1 cellular context compared by ENCODE assay signal in the genomic region with DNA sequence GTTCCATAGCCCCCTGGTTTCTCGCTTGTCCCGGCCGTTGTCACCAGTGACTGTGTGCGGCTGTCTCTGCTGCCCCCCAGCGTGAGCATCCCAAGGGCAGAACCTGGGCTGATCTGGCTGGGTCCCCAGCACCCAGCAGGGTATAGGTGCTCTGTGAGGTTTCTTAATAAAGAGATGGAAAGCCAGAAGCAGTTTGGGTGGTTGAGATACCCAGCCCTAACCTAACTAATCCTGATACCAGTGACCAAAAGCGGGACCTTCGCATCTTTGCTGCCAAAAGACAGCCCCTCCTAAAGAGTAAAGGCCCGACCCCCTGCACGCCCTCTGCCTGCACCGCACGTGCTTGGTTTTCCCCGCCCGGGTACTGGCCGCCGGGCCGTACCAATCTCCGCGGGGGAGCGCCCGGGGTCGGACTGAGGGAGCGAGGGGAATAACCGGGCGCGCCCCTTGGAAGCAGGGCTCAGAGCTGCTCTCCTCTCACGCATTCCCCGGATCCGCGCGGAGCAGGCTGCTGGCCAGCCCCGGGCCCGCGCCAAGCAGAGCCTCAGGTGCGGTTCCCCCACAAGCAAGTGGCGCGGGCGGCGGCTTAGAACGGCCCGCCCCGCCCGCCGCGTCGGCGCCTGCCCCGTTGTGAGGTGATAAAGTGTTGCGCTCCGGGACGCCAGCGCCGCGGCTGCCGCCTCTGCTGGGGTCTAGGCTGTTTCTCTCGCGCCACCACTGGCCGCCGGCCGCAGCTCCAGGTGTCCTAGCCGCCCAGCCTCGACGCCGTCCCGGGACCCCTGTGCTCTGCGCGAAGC.
TF ChIP-seq lines count a peak whose summit lies in the region.

A gene with protein sequence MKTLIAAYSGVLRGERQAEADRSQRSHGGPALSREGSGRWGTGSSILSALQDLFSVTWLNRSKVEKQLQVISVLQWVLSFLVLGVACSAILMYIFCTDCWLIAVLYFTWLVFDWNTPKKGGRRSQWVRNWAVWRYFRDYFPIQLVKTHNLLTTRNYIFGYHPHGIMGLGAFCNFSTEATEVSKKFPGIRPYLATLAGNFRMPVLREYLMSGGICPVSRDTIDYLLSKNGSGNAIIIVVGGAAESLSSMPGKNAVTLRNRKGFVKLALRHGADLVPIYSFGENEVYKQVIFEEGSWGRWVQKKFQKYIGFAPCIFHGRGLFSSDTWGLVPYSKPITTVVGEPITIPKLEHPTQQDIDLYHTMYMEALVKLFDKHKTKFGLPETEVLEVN (plus strand): TSS at position 667 of the 797 bp plus-strand sequence. CDS start 214 bp downstream, outside the sequence.

TF ChIP-seq in HepG2, 621 proteins besides CTCF, POLR2A, EP300 and RAD21 (continued from another document and continues in another):
- no peak for TF ChIP-seq ZNF34 (CRISPR knock-in tag; IDR thresholded peaks at IDR 0.05; ENCODE audit: borderline replicate concordance)
- peak; percentile 85; the same call in 1 of the 2 replicates for TF ChIP-seq KLF6 (CRISPR knock-in tag; IDR thresholded peaks at IDR 0.05)
- TF ChIP-seq ATM (IDR thresholded peaks at IDR 0.05; ENCODE audit: borderline replicate concordance) = no peak
- no peak for TF ChIP-seq ZNF251 (CRISPR knock-in tag; IDR thresholded peaks at IDR 0.05)
- TF ChIP-seq STAT5B (CRISPR knock-in tag; IDR thresholded peaks at IDR 0.05) = no peak; the same call in 1 of the 2 replicates
- TF ChIP-seq ATRX (CRISPR knock-in tag; IDR thresholded peaks at IDR 0.05; ENCODE audit: borderline replicate concordance) = no peak
- TF ChIP-seq, protein P1, sequence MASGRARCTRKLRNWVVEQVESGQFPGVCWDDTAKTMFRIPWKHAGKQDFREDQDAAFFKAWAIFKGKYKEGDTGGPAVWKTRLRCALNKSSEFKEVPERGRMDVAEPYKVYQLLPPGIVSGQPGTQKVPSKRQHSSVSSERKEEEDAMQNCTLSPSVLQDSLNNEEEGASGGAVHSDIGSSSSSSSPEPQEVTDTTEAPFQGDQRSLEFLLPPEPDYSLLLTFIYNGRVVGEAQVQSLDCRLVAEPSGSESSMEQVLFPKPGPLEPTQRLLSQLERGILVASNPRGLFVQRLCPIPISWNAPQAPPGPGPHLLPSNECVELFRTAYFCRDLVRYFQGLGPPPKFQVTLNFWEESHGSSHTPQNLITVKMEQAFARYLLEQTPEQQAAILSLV (CRISPR knock-in tag; IDR thresholded peaks at IDR 0.05; ENCODE audit: borderline replicate concordance) = peak; percentile 61; the same call in 1 of the 2 replicates
- TF ChIP-seq ZNF883 (CRISPR knock-in tag; IDR thresholded peaks at IDR 0.05; ENCODE audit: not compliant biosample characterization) = peak; percentile 68
- TF ChIP-seq YY1 (IDR thresholded peaks at IDR 0.05; ENCODE audit: insufficient read depth, insufficient replicate concordance, low read depth, low read length) = no peak
- TF ChIP-seq GATAD1 (CRISPR knock-in tag; IDR thresholded peaks at IDR 0.05) = peak; percentile 51; the same call in 1 of the 2 replicates
- no peak for TF ChIP-seq PAX8 (CRISPR knock-in tag; IDR thresholded peaks at IDR 0.05; ENCODE audit: borderline replicate concordance)
- TF ChIP-seq JUNB (CRISPR knock-in tag; IDR thresholded peaks at IDR 0.05; ENCODE audit: borderline replicate concordance) = no peak; the same call in 1 of the 2 replicates
- no peak for TF ChIP-seq ZKSCAN1 (IDR thresholded peaks at IDR 0.05; ENCODE audit: low read length)
- peak; percentile 17; the same call in 1 of the 2 replicates for TF ChIP-seq SIX1 (CRISPR knock-in tag; IDR thresholded peaks at IDR 0.05; ENCODE audit: borderline replicate concordance)
- TF ChIP-seq AKAP8 (CRISPR knock-in tag; IDR thresholded peaks at IDR 0.05) = no peak
- TF ChIP-seq ZNF678 (CRISPR knock-in tag; IDR thresholded peaks at IDR 0.05) = peak; percentile 32
- TF ChIP-seq FOXM1 (CRISPR knock-in tag; IDR thresholded peaks at IDR 0.05) = no peak
- TF ChIP-seq TCF7L2 (IDR thresholded peaks at IDR 0.05; ENCODE audit: low read depth, low read length) = no peak
- TF ChIP-seq ESRRA (CRISPR knock-in tag; IDR thresholded peaks at IDR 0.05; ENCODE audit: low read depth) = no peak
- TF ChIP-seq SIN3A (IDR thresholded peaks at IDR 0.05; ENCODE audit: borderline replicate concordance, low read depth, low read length) = no peak
- TF ChIP-seq PHF8 (CRISPR knock-in tag; IDR thresholded peaks at IDR 0.05) = peak; percentile 57
- TF ChIP-seq ZNF343 (CRISPR knock-in tag; IDR thresholded peaks at IDR 0.05) = no peak; the same call in 1 of the 2 replicates
- TF ChIP-seq, protein P2, sequence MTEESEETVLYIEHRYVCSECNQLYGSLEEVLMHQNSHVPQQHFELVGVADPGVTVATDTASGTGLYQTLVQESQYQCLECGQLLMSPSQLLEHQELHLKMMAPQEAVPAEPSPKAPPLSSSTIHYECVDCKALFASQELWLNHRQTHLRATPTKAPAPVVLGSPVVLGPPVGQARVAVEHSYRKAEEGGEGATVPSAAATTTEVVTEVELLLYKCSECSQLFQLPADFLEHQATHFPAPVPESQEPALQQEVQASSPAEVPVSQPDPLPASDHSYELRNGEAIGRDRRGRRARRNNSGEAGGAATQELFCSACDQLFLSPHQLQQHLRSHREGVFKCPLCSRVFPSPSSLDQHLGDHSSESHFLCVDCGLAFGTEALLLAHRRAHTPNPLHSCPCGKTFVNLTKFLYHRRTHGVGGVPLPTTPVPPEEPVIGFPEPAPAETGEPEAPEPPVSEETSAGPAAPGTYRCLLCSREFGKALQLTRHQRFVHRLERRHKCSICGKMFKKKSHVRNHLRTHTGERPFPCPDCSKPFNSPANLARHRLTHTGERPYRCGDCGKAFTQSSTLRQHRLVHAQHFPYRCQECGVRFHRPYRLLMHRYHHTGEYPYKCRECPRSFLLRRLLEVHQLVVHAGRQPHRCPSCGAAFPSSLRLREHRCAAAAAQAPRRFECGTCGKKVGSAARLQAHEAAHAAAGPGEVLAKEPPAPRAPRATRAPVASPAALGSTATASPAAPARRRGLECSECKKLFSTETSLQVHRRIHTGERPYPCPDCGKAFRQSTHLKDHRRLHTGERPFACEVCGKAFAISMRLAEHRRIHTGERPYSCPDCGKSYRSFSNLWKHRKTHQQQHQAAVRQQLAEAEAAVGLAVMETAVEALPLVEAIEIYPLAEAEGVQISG (CRISPR knock-in tag; IDR thresholded peaks at IDR 0.05) = peak; percentile 75
- 0 out of 2 replicates have a peak, but pooled peaks have one; percentile 66 for TF ChIP-seq SPEN (CRISPR knock-in tag; IDR thresholded peaks at IDR 0.05; ENCODE audit: low read depth)
- 0 out of 2 replicates have a peak, but pooled peaks have one; percentile 48 for TF ChIP-seq ZNF557 (CRISPR knock-in tag; IDR thresholded peaks at IDR 0.05)
- peak; percentile 95 for TF ChIP-seq ARNTL (CRISPR knock-in tag; IDR thresholded peaks at IDR 0.05)
- TF ChIP-seq ZNF616 (CRISPR knock-in tag; IDR thresholded peaks at IDR 0.05; ENCODE audit: low read depth) = no peak; the same call in none of the 2 replicates
- TF ChIP-seq KAT2B (IDR thresholded peaks at IDR 0.05; ENCODE audit: borderline replicate concordance, low read depth, low read length) = no peak
- TF ChIP-seq, protein P3, sequence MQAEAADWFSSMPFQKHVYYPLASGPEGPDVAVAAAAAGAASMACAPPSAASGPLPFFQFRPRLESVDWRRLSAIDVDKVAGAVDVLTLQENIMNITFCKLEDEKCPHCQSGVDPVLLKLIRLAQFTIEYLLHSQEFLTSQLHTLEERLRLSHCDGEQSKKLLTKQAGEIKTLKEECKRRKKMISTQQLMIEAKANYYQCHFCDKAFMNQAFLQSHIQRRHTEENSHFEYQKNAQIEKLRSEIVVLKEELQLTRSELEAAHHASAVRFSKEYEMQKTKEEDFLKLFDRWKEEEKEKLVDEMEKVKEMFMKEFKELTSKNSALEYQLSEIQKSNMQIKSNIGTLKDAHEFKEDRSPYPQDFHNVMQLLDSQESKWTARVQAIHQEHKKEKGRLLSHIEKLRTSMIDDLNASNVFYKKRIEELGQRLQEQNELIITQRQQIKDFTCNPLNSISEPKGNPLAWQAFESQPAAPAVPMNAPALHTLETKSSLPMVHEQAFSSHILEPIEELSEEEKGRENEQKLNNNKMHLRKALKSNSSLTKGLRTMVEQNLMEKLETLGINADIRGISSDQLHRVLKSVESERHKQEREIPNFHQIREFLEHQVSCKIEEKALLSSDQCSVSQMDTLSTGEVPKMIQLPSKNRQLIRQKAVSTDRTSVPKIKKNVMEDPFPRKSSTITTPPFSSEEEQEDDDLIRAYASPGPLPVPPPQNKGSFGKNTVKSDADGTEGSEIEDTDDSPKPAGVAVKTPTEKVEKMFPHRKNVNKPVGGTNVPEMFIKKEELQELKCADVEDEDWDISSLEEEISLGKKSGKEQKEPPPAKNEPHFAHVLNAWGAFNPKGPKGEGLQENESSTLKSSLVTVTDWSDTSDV (CRISPR knock-in tag; IDR thresholded peaks at IDR 0.05) = peak; percentile 81
- TF ChIP-seq ZBTB42 (CRISPR knock-in tag; IDR thresholded peaks at IDR 0.05) = peak; percentile 16; the same call in 1 of the 2 replicates
- TF ChIP-seq SMAD3 (CRISPR knock-in tag; IDR thresholded peaks at IDR 0.05) = no peak; the same call in 1 of the 2 replicates
- TF ChIP-seq NFATC3 (CRISPR knock-in tag; IDR thresholded peaks at IDR 0.05) = no peak
- 0 out of 2 replicates have a peak, but pooled peaks have one; percentile 74 for TF ChIP-seq ZNF572 (CRISPR knock-in tag; IDR thresholded peaks at IDR 0.05)
- TF ChIP-seq, protein P4, sequence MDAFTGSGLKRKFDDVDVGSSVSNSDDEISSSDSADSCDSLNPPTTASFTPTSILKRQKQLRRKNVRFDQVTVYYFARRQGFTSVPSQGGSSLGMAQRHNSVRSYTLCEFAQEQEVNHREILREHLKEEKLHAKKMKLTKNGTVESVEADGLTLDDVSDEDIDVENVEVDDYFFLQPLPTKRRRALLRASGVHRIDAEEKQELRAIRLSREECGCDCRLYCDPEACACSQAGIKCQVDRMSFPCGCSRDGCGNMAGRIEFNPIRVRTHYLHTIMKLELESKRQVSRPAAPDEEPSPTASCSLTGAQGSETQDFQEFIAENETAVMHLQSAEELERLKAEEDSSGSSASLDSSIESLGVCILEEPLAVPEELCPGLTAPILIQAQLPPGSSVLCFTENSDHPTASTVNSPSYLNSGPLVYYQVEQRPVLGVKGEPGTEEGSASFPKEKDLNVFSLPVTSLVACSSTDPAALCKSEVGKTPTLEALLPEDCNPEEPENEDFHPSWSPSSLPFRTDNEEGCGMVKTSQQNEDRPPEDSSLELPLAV (CRISPR knock-in tag; conservative IDR thresholded peaks at IDR 0.05; ENCODE audit: low read depth) = no peak
- TF ChIP-seq ZNF121 (CRISPR knock-in tag; IDR thresholded peaks at IDR 0.05) = peak; percentile 21; the same call in 1 of the 2 replicates
- no peak for TF ChIP-seq NFIC (IDR thresholded peaks at IDR 0.05; ENCODE audit: low read length)
- peak; percentile 68; the same call in 1 of the 2 replicates for TF ChIP-seq PITX1 (CRISPR knock-in tag; IDR thresholded peaks at IDR 0.05)
- 0 out of 2 replicates have a peak, but pooled peaks have one; percentile 9 for TF ChIP-seq ZBTB7A (CRISPR knock-in tag; IDR thresholded peaks at IDR 0.05)
- TF ChIP-seq SIX4 (CRISPR knock-in tag; IDR thresholded peaks at IDR 0.05) = no peak
- no peak for TF ChIP-seq CCAR2 (optimal IDR thresholded peaks at IDR 0.05; ENCODE audit: low read depth, low read length)
- peak; percentile 95 for TF ChIP-seq ZNF766 (CRISPR knock-in tag; IDR thresholded peaks at IDR 0.05; ENCODE audit: borderline replicate concordance)
- TF ChIP-seq MATR3 (CRISPR knock-in tag; IDR thresholded peaks at IDR 0.05) = no peak
- TF ChIP-seq ARNT2 (CRISPR knock-in tag; IDR thresholded peaks at IDR 0.05; ENCODE audit: low read depth) = peak; percentile 86
- TF ChIP-seq MED1 (CRISPR knock-in tag; IDR thresholded peaks at IDR 0.05) = peak; percentile 43; the same call in 1 of the 2 replicates
- TF ChIP-seq ZSCAN22 (CRISPR knock-in tag; IDR thresholded peaks at IDR 0.05) = no peak
- TF ChIP-seq ZNF776 (CRISPR knock-in tag; IDR thresholded peaks at IDR 0.05) = peak; percentile 67; the same call in 1 of the 2 replicates
- TF ChIP-seq RXRB (CRISPR knock-in tag; IDR thresholded peaks at IDR 0.05; ENCODE audit: borderline replicate concordance) = peak; percentile 17
- TF ChIP-seq ZSCAN31 (CRISPR knock-in tag; IDR thresholded peaks at IDR 0.05; ENCODE audit: low read depth) = peak; percentile 90
- no peak for TF ChIP-seq CBX5 (CRISPR knock-in tag; IDR thresholded peaks at IDR 0.05; ENCODE audit: borderline replicate concordance)
- peak; percentile 92 for TF ChIP-seq ZNF564 (CRISPR knock-in tag; IDR thresholded peaks at IDR 0.05)
- TF ChIP-seq, protein P5, sequence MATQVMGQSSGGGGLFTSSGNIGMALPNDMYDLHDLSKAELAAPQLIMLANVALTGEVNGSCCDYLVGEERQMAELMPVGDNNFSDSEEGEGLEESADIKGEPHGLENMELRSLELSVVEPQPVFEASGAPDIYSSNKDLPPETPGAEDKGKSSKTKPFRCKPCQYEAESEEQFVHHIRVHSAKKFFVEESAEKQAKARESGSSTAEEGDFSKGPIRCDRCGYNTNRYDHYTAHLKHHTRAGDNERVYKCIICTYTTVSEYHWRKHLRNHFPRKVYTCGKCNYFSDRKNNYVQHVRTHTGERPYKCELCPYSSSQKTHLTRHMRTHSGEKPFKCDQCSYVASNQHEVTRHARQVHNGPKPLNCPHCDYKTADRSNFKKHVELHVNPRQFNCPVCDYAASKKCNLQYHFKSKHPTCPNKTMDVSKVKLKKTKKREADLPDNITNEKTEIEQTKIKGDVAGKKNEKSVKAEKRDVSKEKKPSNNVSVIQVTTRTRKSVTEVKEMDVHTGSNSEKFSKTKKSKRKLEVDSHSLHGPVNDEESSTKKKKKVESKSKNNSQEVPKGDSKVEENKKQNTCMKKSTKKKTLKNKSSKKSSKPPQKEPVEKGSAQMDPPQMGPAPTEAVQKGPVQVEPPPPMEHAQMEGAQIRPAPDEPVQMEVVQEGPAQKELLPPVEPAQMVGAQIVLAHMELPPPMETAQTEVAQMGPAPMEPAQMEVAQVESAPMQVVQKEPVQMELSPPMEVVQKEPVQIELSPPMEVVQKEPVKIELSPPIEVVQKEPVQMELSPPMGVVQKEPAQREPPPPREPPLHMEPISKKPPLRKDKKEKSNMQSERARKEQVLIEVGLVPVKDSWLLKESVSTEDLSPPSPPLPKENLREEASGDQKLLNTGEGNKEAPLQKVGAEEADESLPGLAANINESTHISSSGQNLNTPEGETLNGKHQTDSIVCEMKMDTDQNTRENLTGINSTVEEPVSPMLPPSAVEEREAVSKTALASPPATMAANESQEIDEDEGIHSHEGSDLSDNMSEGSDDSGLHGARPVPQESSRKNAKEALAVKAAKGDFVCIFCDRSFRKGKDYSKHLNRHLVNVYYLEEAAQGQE (IDR thresholded peaks at IDR 0.05; ENCODE audit: borderline replicate concordance in 1 of 2, low read depth in 1 of 2, low read length in 2 of 2) = no peak
- TF ChIP-seq KDM4B (CRISPR knock-in tag; IDR thresholded peaks at IDR 0.05) = peak; percentile 51; the same call in 1 of the 2 replicates
- no peak for TF ChIP-seq ATF1 (CRISPR knock-in tag; IDR thresholded peaks at IDR 0.05)
- TF ChIP-seq ELF1 (CRISPR knock-in tag; IDR thresholded peaks at IDR 0.05) = no peak
- peak; percentile 89; the same call in 1 of the 2 replicates for TF ChIP-seq ZNF598 (CRISPR knock-in tag; IDR thresholded peaks at IDR 0.05; ENCODE audit: borderline replicate concordance)
